ENCODE assay signal across 8 cellular contexts in the genomic region with DNA sequence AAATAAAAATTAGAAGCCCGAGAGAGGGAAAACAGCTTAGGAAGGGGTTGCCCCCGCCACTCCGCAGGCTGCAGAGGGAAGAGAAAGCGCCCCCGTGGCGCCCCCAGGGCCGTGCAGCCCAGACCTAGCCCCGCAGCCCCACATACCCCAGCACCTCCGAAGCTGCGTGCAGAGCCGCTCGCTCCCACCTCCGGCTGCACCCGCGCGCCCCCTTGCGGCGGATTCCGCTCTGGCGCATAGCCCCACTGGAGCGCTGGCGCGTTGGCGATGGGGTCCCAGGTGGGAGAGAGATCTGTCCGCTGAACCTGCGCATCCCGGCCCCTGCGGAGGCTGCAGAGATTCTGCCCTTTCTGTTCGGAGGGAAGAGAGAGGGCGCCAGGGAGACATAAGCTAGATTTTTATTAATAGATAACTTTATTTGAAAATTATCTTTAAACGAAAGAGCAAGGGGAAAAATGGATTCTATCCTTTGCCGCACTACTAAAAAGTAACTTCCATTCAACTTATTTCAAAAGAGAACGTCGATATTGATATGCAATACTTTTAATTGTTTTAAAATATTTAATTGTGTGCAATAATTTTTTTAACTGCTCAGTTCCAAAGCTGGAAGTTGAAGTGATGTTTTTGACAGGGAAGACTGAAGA. TPM values are rescaled to one million over a fixed set of nuclear protein-coding genes. Genes with fewer than 3 reads are reported as not detected.
DNase-seq lines count a peak whose midpoint lies in the region; ATAC-seq and TF ChIP-seq lines count a peak whose summit lies in the region.

No MANE protein-coding gene starts in this region.

- no peaks in the 10 kb centered on the region for H3K36me3 Mint-ChIP-seq in activated naive CD8-positive, alpha-beta T cell treated with anti-CD3 and anti-CD28 coated beads, Interleukin-2, amount 50 U/mL, for 24 hours (ENCODE audit: low read depth)

- no peaks in the 10 kb centered on the region for H3K36me3 ChIP-seq in right atrium auricular region
- no peaks in the 10 kb centered on the region for H3K36me3 ChIP-seq in gastrocnemius medialis

- TF ChIP-seq CTCF in right atrium auricular region (IDR thresholded peaks at IDR 0.05): peak; percentile 97 to 99
- peak; percentile 66 to 98 (median 81) for TF ChIP-seq CTCF in gastrocnemius medialis (IDR thresholded peaks at IDR 0.05 in 4 of 5, conservative IDR thresholded peaks at IDR 0.05 in 1 of 5)

- H3K4me1 ChIP-seq in right atrium auricular region: peaks cover 0 to 10% of the 10 kb centered on the region in 2 donors
- H3K4me1 ChIP-seq in gastrocnemius medialis: peaks cover 4 to 8% of the 10 kb centered on the region in 2 donors

- H3K27ac ChIP-seq in right atrium auricular region: no peak overlapping the region
- no peak overlapping the region for H3K27ac ChIP-seq in gastrocnemius medialis

- H3K27me3 Mint-ChIP-seq in activated naive CD8-positive, alpha-beta T cell treated with anti-CD3 and anti-CD28 coated beads, Interleukin-2, amount 50 U/mL, for 24 hours: peaks cover 27% of the 10 kb centered on the region

- H3K27me3 ChIP-seq in right atrium auricular region (no peaks in the 10 kb centered on the region), gastrocnemius medialis (no peaks in the 10 kb centered on the region)

- no peak overlapping the region for H3K27ac Mint-ChIP-seq in activated naive CD8-positive, alpha-beta T cell treated with anti-CD3 and anti-CD28 coated beads, Interleukin-2, amount 50 U/mL, for 24 hours

- peak; percentile 70 for DNase-seq in GDM1 (lab: John Stamatoyannopoulos, UW)
- DNase-seq in KBM-7: peak; percentile 74
- peak; percentile 44 for DNase-seq in SW480 (ENCODE audit: low spot score)
- peak; percentile 96 for DNase-seq in activated naive CD8-positive, alpha-beta T cell treated with anti-CD3 and anti-CD28 coated beads, Interleukin-2, amount 50 U/mL, for 24 hours
- DNase-seq in right atrium auricular region (ENCODE audit: low spot score): peak; percentile 71
- DNase-seq in gastrocnemius medialis: peak; percentile 33 to 53
- no peak for DNase-seq in NCI-H2029 treated with DMSO at 0.1 percent for 48 hours (lab: John Stamatoyannopoulos, UW)

- in situ Hi-C loops in KBM-7 (cut with MboI; ENCODE audit: low pct_unique_long_range_greater_than_20kb, low sequenced_read_pairs): no loop called here
- in situ Hi-C loops in gastrocnemius medialis (cut with MboI; ENCODE audit: low sequenced_read_pairs in 4 of 4): no loop called here

- ATAC-seq in GM21717 (IDR thresholded peaks at IDR 0.05; ENCODE audit: unreplicated experiment): peak; percentile 100
- peak; percentile 99 for ATAC-seq in activated naive CD8-positive, alpha-beta T cell treated with anti-CD3 and anti-CD28 coated beads, Interleukin-2, amount 50 U/mL, for 24 hours
- ATAC-seq in gastrocnemius medialis: peak; percentile 66 to 89

- H3K4me3 Mint-ChIP-seq in activated naive CD8-positive, alpha-beta T cell treated with anti-CD3 and anti-CD28 coated beads, Interleukin-2, amount 50 U/mL, for 24 hours: no peak overlapping the region

- peak overlapping the region in 1 of 2 donors; percentile 39 for H3K4me3 ChIP-seq in right atrium auricular region
- peak overlapping the region; percentile 35 to 46 (median 43) for H3K4me3 ChIP-seq in gastrocnemius medialis

- peaks cover 4% of the 10 kb centered on the region for H3K4me1 Mint-ChIP-seq in activated naive CD8-positive, alpha-beta T cell treated with anti-CD3 and anti-CD28 coated beads, Interleukin-2, amount 50 U/mL, for 24 hours

- H3K9me3 ChIP-seq in right atrium auricular region: no peaks in the 10 kb centered on the region
- no peaks in the 10 kb centered on the region for H3K9me3 ChIP-seq in gastrocnemius medialis

- intact Hi-C loops in gastrocnemius medialis (cut with DNase I; ENCODE audit: low total_unique reads): no loop called here

- no peak for TF ChIP-seq POLR2A in gastrocnemius medialis (IDR thresholded peaks at IDR 0.05)

- no peaks in the 10 kb centered on the region for H3K9me3 Mint-ChIP-seq in activated naive CD8-positive, alpha-beta T cell treated with anti-CD3 and anti-CD28 coated beads, Interleukin-2, amount 50 U/mL, for 24 hours

RNA-seq across cellular contexts. Expression of gene CLN5, which starts 11.7 kb away (rescaled TPM):
- 10 to 100 TPM; 15.8 to 18.4 TPM for total RNA-seq in right atrium auricular region
- 10 to 100 TPM in 1 of 4 donors, 1 to 10 TPM in 3; 4.5 to 10.1 (median 7.1) TPM for total RNA-seq in gastrocnemius medialis

RNA-seq across cellular contexts. Expression of gene ACOD1, which starts 31.9 kb away (rescaled TPM):
- not detected for total RNA-seq in right atrium auricular region
- not detected for total RNA-seq in gastrocnemius medialis

RNA-seq across cellular contexts. Expression of gene FBXL3, which starts 46.8 kb away (rescaled TPM):
- total RNA-seq in right atrium auricular region (10 to 100 TPM; 47.2 to 48.1 TPM), gastrocnemius medialis (10 to 100 TPM; 50.6 to 75.6 (median 64.4) TPM)
